Comparison of ENCODE assay signal across 16 cellular contexts in genomic region chrX:121322159-121322558, GRCh38.
DNase-seq lines count a peak whose midpoint lies in the region; ATAC-seq and TF ChIP-seq lines count a peak whose summit lies in the region.
"Had no signal": no experiment of that assay in that cellular context is flagged by ENCODE, and none has a peak within 500 bp of the region (broad histone marks: within the 10 kb centered on the region; RNA-seq: fewer than 3 reads in every experiment).

No MANE protein-coding gene starts in this region.

- peak; percentile 51 for TF ChIP-seq CTCF in OCI-LY1 (IDR thresholded peaks at IDR 0.05; ENCODE audit: low read length)
- TF ChIP-seq CTCF in epithelial cell of esophagus (IDR thresholded peaks at IDR 0.05; ENCODE audit: insufficient read depth, low read depth, low read length, missing control alignments): peak; percentile 34
- TF ChIP-seq CTCF in upper lobe of right lung (IDR thresholded peaks at IDR 0.05): no peak
- no peak for TF ChIP-seq CTCF in nephron progenitor cell (IDR thresholded peaks at IDR 0.05)

- intact Hi-C loops in upper lobe of right lung (cut with DNase I): no loop called here

- ATAC-seq in upper lobe of right lung: no peak
- ATAC-seq: activated T-helper 17 cell treated with anti-CD3 and anti-CD28 coated beads, Interleukin-2, amount 50 U/mL, for 72 hours; gastroesophageal sphincter; pancreas had no signal

- H3K27ac ChIP-seq in OCI-LY1 (ENCODE audit: low read depth, low read length, poor library complexity, severe bottlenecking) (no peak overlapping the region), upper lobe of right lung (no peak overlapping the region)
- H3K27ac ChIP-seq: gastroesophageal sphincter, pancreas, SJCRH30 had no signal

- H3K4me3 Mint-ChIP-seq in nephron progenitor cell: no peak overlapping the region
- H3K4me3 Mint-ChIP-seq: activated CD4-positive, alpha-beta memory T cell treated with anti-CD3 and anti-CD28 coated beads, Interleukin-2, amount 10 ng/mL, durations not matched to agents 7 days and 5 days; activated T-helper 17 cell treated with anti-CD3 and anti-CD28 coated beads, Interleukin-2, amount 50 U/mL, for 72 hours had no signal

- DNase-seq in stimulated activated CD4-positive, alpha-beta T cell treated with anti-CD3 and anti-CD28 coated beads, Interleukin-15, amount 100 ng/mL, for 24 hours: peak; percentile 6
- no peak for DNase-seq in stimulated activated CD4-positive, alpha-beta T cell treated with anti-CD3 and anti-CD28 coated beads, Interleukin-4, amount 100 ng/mL, for 1 hour
- DNase-seq in epithelial cell of esophagus (ENCODE audit: low read depth) (peak; percentile 7), upper lobe of right lung (no peak), nephron progenitor cell (no peak), HUDEP-2 (lab: John Stamatoyannopoulos, UW; ENCODE audit: unreplicated experiment in 76 of 76) (no peak), T-helper 2 cell (no peak)
- DNase-seq: activated CD4-positive, alpha-beta memory T cell treated with anti-CD3 and anti-CD28 coated beads, Interleukin-2, amount 10 ng/mL, durations not matched to agents 7 days and 5 days; effector CD4-positive, alpha-beta T cell; NCI-H146; NCI-H524 treated with DMSO at 0.1 percent for 48 hours; pancreas had no signal

- no peaks in the 10 kb centered on the region for H3F3A ChIP-seq in OCI-LY1 (ENCODE audit: insufficient read depth, low read length)

- H3K9me2 ChIP-seq in OCI-LY1 (ENCODE audit: low read depth, low read length): no peaks in the 10 kb centered on the region

- H3K9me3 ChIP-seq in OCI-LY1 (ENCODE audit: low read length) (no peaks in the 10 kb centered on the region), upper lobe of right lung (no peaks in the 10 kb centered on the region)
- H3K9me3 ChIP-seq: gastroesophageal sphincter, pancreas, SJCRH30 had no signal

- H3K27me3 Mint-ChIP-seq in nephron progenitor cell (ENCODE audit: low read depth, poor library complexity): no peaks in the 10 kb centered on the region
- H3K27me3 Mint-ChIP-seq: activated CD4-positive, alpha-beta memory T cell treated with anti-CD3 and anti-CD28 coated beads, Interleukin-2, amount 10 ng/mL, durations not matched to agents 7 days and 5 days had no signal

- no peaks in the 10 kb centered on the region for H3K36me3 Mint-ChIP-seq in nephron progenitor cell (ENCODE audit: low read depth)

- H3K9ac ChIP-seq in OCI-LY1 (ENCODE audit: low read length): no peak overlapping the region

- no peak overlapping the region for H3K4me3 ChIP-seq in OCI-LY1 (ENCODE audit: low read depth, low read length, poor library complexity, severe bottlenecking)
- H3K4me3 ChIP-seq in epithelial cell of esophagus (ENCODE audit: low read length): no peak overlapping the region
- H3K4me3 ChIP-seq in upper lobe of right lung: no peak overlapping the region
- H3K4me3 ChIP-seq: gastroesophageal sphincter, pancreas, SJCRH30 had no signal

- no peaks in the 10 kb centered on the region for H3K27me3 ChIP-seq in OCI-LY1 (ENCODE audit: insufficient read depth, low read length)
- no peaks in the 10 kb centered on the region for H3K27me3 ChIP-seq in upper lobe of right lung
- H3K27me3 ChIP-seq: gastroesophageal sphincter, pancreas, SJCRH30 had no signal

- no peaks in the 10 kb centered on the region for H3K4me1 Mint-ChIP-seq in nephron progenitor cell
- H3K4me1 Mint-ChIP-seq: activated CD4-positive, alpha-beta memory T cell treated with anti-CD3 and anti-CD28 coated beads, Interleukin-2, amount 10 ng/mL, durations not matched to agents 7 days and 5 days; activated T-helper 17 cell treated with anti-CD3 and anti-CD28 coated beads, Interleukin-2, amount 50 U/mL, for 72 hours had no signal

- H3K9me3 Mint-ChIP-seq in nephron progenitor cell: peaks cover 27% of the 10 kb centered on the region
- H3K9me3 Mint-ChIP-seq: activated CD4-positive, alpha-beta memory T cell treated with anti-CD3 and anti-CD28 coated beads, Interleukin-2, amount 10 ng/mL, durations not matched to agents 7 days and 5 days; activated T-helper 17 cell treated with anti-CD3 and anti-CD28 coated beads, Interleukin-2, amount 50 U/mL, for 72 hours had no signal

- H3K4me1 ChIP-seq in OCI-LY1 (ENCODE audit: insufficient read depth, low read length, severe bottlenecking) (no peaks in the 10 kb centered on the region), upper lobe of right lung (no peaks in the 10 kb centered on the region)
- H3K4me1 ChIP-seq: gastroesophageal sphincter, pancreas, SJCRH30 had no signal

- H3K4me2 ChIP-seq in OCI-LY1 (ENCODE audit: low read length): no peak overlapping the region

- H2AFZ ChIP-seq in OCI-LY1 (ENCODE audit: low read length): no peak overlapping the region

- no peak overlapping the region for H3K27ac Mint-ChIP-seq in nephron progenitor cell
- H3K27ac Mint-ChIP-seq: activated CD4-positive, alpha-beta memory T cell treated with anti-CD3 and anti-CD28 coated beads, Interleukin-2, amount 10 ng/mL, durations not matched to agents 7 days and 5 days; activated T-helper 17 cell treated with anti-CD3 and anti-CD28 coated beads, Interleukin-2, amount 50 U/mL, for 72 hours had no signal

- no peaks in the 10 kb centered on the region for H3K79me2 ChIP-seq in OCI-LY1 (ENCODE audit: insufficient read depth, low read length)

- no peaks in the 10 kb centered on the region for H4K20me1 ChIP-seq in OCI-LY1 (ENCODE audit: insufficient read depth, low read length)

- H3K36me3 ChIP-seq in OCI-LY1 (ENCODE audit: insufficient read depth, low read length) (no peaks in the 10 kb centered on the region), upper lobe of right lung (no peaks in the 10 kb centered on the region)
- H3K36me3 ChIP-seq: gastroesophageal sphincter, pancreas, SJCRH30 had no signal

Comparison
In these comparisons a context has a peak if more than half of its experiments do, and no peak if none do; other contexts are left out.
1. DNase-seq: peak in stimulated activated CD4-positive, alpha-beta T cell treated with anti-CD3 and anti-CD28 coated beads, Interleukin-15, amount 100 ng/mL, for 24 hours (single experiment) and epithelial cell of esophagus (single experiment); none in stimulated activated CD4-positive, alpha-beta T cell treated with anti-CD3 and anti-CD28 coated beads, Interleukin-4, amount 100 ng/mL, for 1 hour (single experiment), upper lobe of right lung (single experiment), nephron progenitor cell (single experiment), HUDEP-2 (0 of 76) and T-helper 2 cell (0 of 5).
2. CTCF ChIP-seq: peak in OCI-LY1 (single experiment) and epithelial cell of esophagus (single experiment); none in upper lobe of right lung (single experiment) and nephron progenitor cell (single experiment).